In the genomic region with DNA sequence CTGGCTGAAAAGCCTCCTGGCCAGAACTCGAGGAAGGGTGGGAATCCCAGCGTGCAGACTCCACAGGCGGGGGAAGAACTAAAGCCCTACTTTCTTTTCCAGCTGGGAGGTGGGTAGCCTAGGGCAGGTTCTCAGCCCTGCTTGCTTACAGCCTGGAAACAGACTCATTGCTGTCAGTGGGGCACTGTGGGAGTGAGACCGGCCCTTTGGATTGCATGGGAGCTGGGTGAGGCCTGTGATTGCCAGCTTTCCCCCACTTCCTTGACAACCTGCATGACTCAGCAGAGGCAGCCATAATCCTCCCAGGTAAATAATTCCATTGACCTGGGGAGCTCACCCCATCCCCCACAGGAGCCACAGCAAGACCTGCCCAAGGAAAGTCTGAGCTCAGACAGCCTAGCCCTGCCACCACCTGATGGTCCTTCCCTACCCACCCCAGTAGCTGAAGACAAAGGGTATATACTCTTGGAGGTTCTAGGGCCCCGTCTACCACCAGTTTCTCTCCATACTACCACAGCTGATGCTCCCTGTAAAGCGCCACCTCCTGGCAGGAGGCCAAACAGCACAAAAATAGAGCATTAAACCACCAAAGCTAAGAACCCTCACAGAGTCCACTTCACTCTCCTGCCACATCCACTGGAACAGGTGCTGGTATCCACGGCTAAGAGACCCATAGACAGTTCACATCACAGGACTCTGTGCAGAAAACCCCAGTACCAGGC, we compare ENCODE assay signal across 14 cellular contexts.
DNase-seq lines count a peak whose midpoint lies in the region; ATAC-seq and TF ChIP-seq lines count a peak whose summit lies in the region.
"Had no signal": no experiment of that assay in that cellular context is flagged by ENCODE, and none has a peak within 500 bp of the region (broad histone marks: within the 10 kb centered on the region; RNA-seq: fewer than 3 reads in every experiment).

No MANE protein-coding gene starts in this region.

- H3K9ac ChIP-seq in Loucy (ENCODE audit: low read depth, low read length, poor library complexity, severe bottlenecking): no peak overlapping the region

- no peak overlapping the region for H3K27ac Mint-ChIP-seq in activated naive CD4-positive, alpha-beta T cell treated with anti-CD3 and anti-CD28 coated beads for 36 hours
- H3K27ac Mint-ChIP-seq in endothelial cell (ENCODE audit: unreplicated experiment): no peak overlapping the region
- H3K27ac Mint-ChIP-seq: naive B cell had no signal

- no peak for TF ChIP-seq POLR2A in stomach (IDR thresholded peaks at IDR 0.05)

- DNase-seq in activated naive CD4-positive, alpha-beta T cell treated with anti-CD3 and anti-CD28 coated beads for 36 hours: peak; percentile 9
- no peak for DNase-seq in activated naive CD4-positive, alpha-beta T cell treated with anti-CD3 and anti-CD28 coated beads, Interleukin-2, amount 50 U/mL, for 16 hours
- DNase-seq in endothelial cell (ENCODE audit: low spot score) (no peak), stomach (peak; percentile 26), SKM-1 (lab: John Stamatoyannopoulos, UW; ENCODE audit: unreplicated experiment) (no peak), NCI-H2171 treated with DMSO at 0.1 percent for 48 hours (lab: John Stamatoyannopoulos, UW) (no peak)
- DNase-seq: activated gamma-delta T cell, naive B cell, NCI-H446 treated with DMSO at 0.1 percent for 48 hours, upper lobe of right lung had no signal

- no peak overlapping the region for H2AFZ ChIP-seq in Loucy (ENCODE audit: low read length)

- H3K36me3 Mint-ChIP-seq in activated naive CD4-positive, alpha-beta T cell treated with anti-CD3 and anti-CD28 coated beads for 36 hours (ENCODE audit: low read depth): no peaks in the 10 kb centered on the region
- no peaks in the 10 kb centered on the region for H3K36me3 Mint-ChIP-seq in endothelial cell (ENCODE audit: low read depth, unreplicated experiment)
- H3K36me3 Mint-ChIP-seq: naive B cell had no signal

- no peak for TF ChIP-seq EP300 in stomach (IDR thresholded peaks at IDR 0.05)

- H3K79me2 ChIP-seq in Loucy (ENCODE audit: insufficient read depth, low read length): no peaks in the 10 kb centered on the region

- H3K4me1 ChIP-seq in Loucy (ENCODE audit: insufficient read depth, low read length, poor library complexity, severe bottlenecking): no peaks in the 10 kb centered on the region
- H3K4me1 ChIP-seq in stomach: no peaks in the 10 kb centered on the region
- H3K4me1 ChIP-seq: upper lobe of right lung had no signal

- H3K9me3 ChIP-seq in Loucy (ENCODE audit: insufficient read depth, low read depth, low read length): no peaks in the 10 kb centered on the region
- peaks cover 0 to 7% (median 0%) of the 10 kb centered on the region in 4 donors for H3K9me3 ChIP-seq in stomach
- H3K9me3 ChIP-seq: upper lobe of right lung had no signal

- CTCF ChIA-PET in activated naive CD4-positive, alpha-beta T cell treated with anti-CD3 and anti-CD28 coated beads for 36 hours (lab: Charles Lee): interaction anchor here (0.5 to 1.3 kb wide), 3 partner anchors 12 to 802 kb away, joined by 3 to 5 read pairs (median 3); no protein-coding TSS in a partner anchor

- ATAC-seq in HG03521 (IDR thresholded peaks at IDR 0.05; ENCODE audit: unreplicated experiment): no peak
- ATAC-seq: Right ventricle myocardium inferior, upper lobe of right lung had no signal

- H3K4me2 ChIP-seq in Loucy (ENCODE audit: low read depth, low read length, poor library complexity, severe bottlenecking): no peak overlapping the region

- intact Hi-C loops in activated naive CD4-positive, alpha-beta T cell treated with anti-CD3 and anti-CD28 coated beads for 36 hours (cut with micrococcal nuclease): no loop called here
- intact Hi-C loops in stomach (cut with DNase I; ENCODE audit: low total_unique reads): no loop called here

- no peak overlapping the region for H3K4me3 Mint-ChIP-seq in activated naive CD4-positive, alpha-beta T cell treated with anti-CD3 and anti-CD28 coated beads for 36 hours
- H3K4me3 Mint-ChIP-seq in endothelial cell (ENCODE audit: unreplicated experiment): no peak overlapping the region
- H3K4me3 Mint-ChIP-seq: central memory CD8-positive, alpha-beta T cell; naive B cell had no signal

- H3K9me3 Mint-ChIP-seq in activated naive CD4-positive, alpha-beta T cell treated with anti-CD3 and anti-CD28 coated beads for 36 hours: peaks cover 2% of the 10 kb centered on the region
- no peaks in the 10 kb centered on the region for H3K9me3 Mint-ChIP-seq in endothelial cell (ENCODE audit: unreplicated experiment)

- H3K9me2 ChIP-seq in Loucy (replicated peaks; ENCODE audit: low read depth, low read length): no peaks in the 10 kb centered on the region

- peak; percentile 27; the same call in 1 of the 2 replicates for TF ChIP-seq CTCF in Loucy (conservative IDR thresholded peaks at IDR 0.05; ENCODE audit: low read length)
- TF ChIP-seq CTCF in endothelial cell (IDR thresholded peaks at IDR 0.05; ENCODE audit: unreplicated experiment): peak; percentile 36
- TF ChIP-seq CTCF in stomach (IDR thresholded peaks at IDR 0.05): no peak

- no peaks in the 10 kb centered on the region for H4K20me1 ChIP-seq in Loucy (ENCODE audit: insufficient read depth, low read length, poor library complexity, severe bottlenecking)

- H3K27me3 ChIP-seq in Loucy (ENCODE audit: insufficient read depth, low read length, poor library complexity, severe bottlenecking) (no peaks in the 10 kb centered on the region), stomach (no peaks in the 10 kb centered on the region)
- H3K27me3 ChIP-seq: upper lobe of right lung had no signal

- H3K27me3 Mint-ChIP-seq in activated naive CD4-positive, alpha-beta T cell treated with anti-CD3 and anti-CD28 coated beads for 36 hours (ENCODE audit: low read depth): no peaks in the 10 kb centered on the region
- H3K27me3 Mint-ChIP-seq in endothelial cell (ENCODE audit: unreplicated experiment): peaks cover 4% of the 10 kb centered on the region
- H3K27me3 Mint-ChIP-seq: central memory CD8-positive, alpha-beta T cell; naive B cell had no signal

- no peaks in the 10 kb centered on the region for H3K36me3 ChIP-seq in Loucy (ENCODE audit: insufficient read depth, low read length)
- no peaks in the 10 kb centered on the region for H3K36me3 ChIP-seq in stomach
- H3K36me3 ChIP-seq: upper lobe of right lung had no signal

- H3F3A ChIP-seq in Loucy (ENCODE audit: low read depth): no peaks in the 10 kb centered on the region

- H3K4me3 ChIP-seq in Loucy (ENCODE audit: low read length, poor library complexity, severe bottlenecking): no peak overlapping the region
- no peak overlapping the region for H3K4me3 ChIP-seq in stomach
- H3K4me3 ChIP-seq: upper lobe of right lung had no signal

- H3K27ac ChIP-seq in stomach: no peak overlapping the region
- H3K27ac ChIP-seq: upper lobe of right lung had no signal

- WGBS in stomach, 5 donors: 73 to 83% (median 76%) methylated on average over 7 of the region's 7 CpGs

- H3K4me1 Mint-ChIP-seq in activated naive CD4-positive, alpha-beta T cell treated with anti-CD3 and anti-CD28 coated beads for 36 hours (ENCODE audit: low read depth): no peaks in the 10 kb centered on the region
- no peaks in the 10 kb centered on the region for H3K4me1 Mint-ChIP-seq in endothelial cell (ENCODE audit: unreplicated experiment)
- H3K4me1 Mint-ChIP-seq: central memory CD8-positive, alpha-beta T cell; naive B cell had no signal

Comparison
In these comparisons a context has a peak if more than half of its experiments do, and no peak if none do; other contexts are left out.
1. DNase-seq: peak in activated naive CD4-positive, alpha-beta T cell treated with anti-CD3 and anti-CD28 coated beads for 36 hours (single experiment) and stomach (single experiment); none in activated naive CD4-positive, alpha-beta T cell treated with anti-CD3 and anti-CD28 coated beads, Interleukin-2, amount 50 U/mL, for 16 hours (single experiment), endothelial cell (single experiment), SKM-1 (single experiment) and NCI-H2171 treated with DMSO at 0.1 percent for 48 hours (single experiment).
2. CTCF ChIP-seq: peak in Loucy (single experiment) and endothelial cell (single experiment); none in stomach (0 of 7).